9 cellular contexts compared by ENCODE assay signal in genomic region chr20:44068780-44069191, GRCh38.
A peak's percentile ranks its signal among the peaks of the same experiment; 100 is the strongest.
DNase-seq lines count a peak whose midpoint lies in the region; ATAC-seq lines count a peak whose summit lies in the region.
"Had no signal": no experiment of that assay in that cellular context is flagged by ENCODE, and none has a peak within 500 bp of the region (broad histone marks: within the 10 kb centered on the region; RNA-seq: fewer than 3 reads in every experiment).

No MANE protein-coding gene starts in this region.

- intact Hi-C loops in activated CD4-positive, alpha-beta T cell treated with anti-CD3 and anti-CD28 coated beads for 36 hours (cut with DNase I, micrococcal nuclease) = loop anchor here (2.0 kb wide), 2 partner anchors 114 to 318 kb away; no protein-coding TSS in a partner anchor

- H3K27ac ChIP-seq in KOPT-K1 (ENCODE audit: low read depth, low read length, poor library complexity, severe bottlenecking) = peak overlapping the region; percentile 5
- H3K27ac ChIP-seq: esophagus muscularis mucosa had no signal

- H3K36me3 Mint-ChIP-seq in activated CD4-positive, alpha-beta T cell treated with anti-CD3 and anti-CD28 coated beads for 36 hours (ENCODE audit: low read depth) = no peaks in the 10 kb centered on the region
- H3K36me3 Mint-ChIP-seq in activated naive CD8-positive, alpha-beta T cell treated with anti-CD3 and anti-CD28 coated beads, Interleukin-2, amount 50 U/mL, for 24 hours (ENCODE audit: low read depth) = peaks cover 1% of the 10 kb centered on the region
- H3K36me3 Mint-ChIP-seq in stimulated activated naive CD8-positive, alpha-beta T cell treated with anti-CD3 and anti-CD28 coated beads, Interleukin-15, Interleukin-2, amounts not matched to agents 100 ng/mL and 50 ng/mL, for 24 hours (ENCODE audit: low read depth) = no peaks in the 10 kb centered on the region

- no peaks in the 10 kb centered on the region for H3K36me3 ChIP-seq in KOPT-K1 (ENCODE audit: insufficient read depth, low read length)

- DNase-seq in activated CD4-positive, alpha-beta T cell treated with anti-CD3 and anti-CD28 coated beads for 36 hours = peak; percentile 24
- no peak for DNase-seq in activated CD4-positive, alpha-beta T cell treated with anti-CD3 and anti-CD28 coated beads, Interleukin-2, amount 50 U/mL, for 48 hours
- no peak for DNase-seq in activated naive CD8-positive, alpha-beta T cell treated with anti-CD3 and anti-CD28 coated beads, Interleukin-2, amount 50 U/mL, for 24 hours
- no peak for DNase-seq in NCI-H2171 (lab: John Stamatoyannopoulos, UW)
- no peak for DNase-seq in globus pallidus (ENCODE audit: low spot score)
- no peak for DNase-seq in NCI-H2029 (lab: John Stamatoyannopoulos, UW)

- peaks cover 62% of the 10 kb centered on the region for H3K4me1 Mint-ChIP-seq in activated CD4-positive, alpha-beta T cell treated with anti-CD3 and anti-CD28 coated beads for 36 hours
- H3K4me1 Mint-ChIP-seq in activated naive CD8-positive, alpha-beta T cell treated with anti-CD3 and anti-CD28 coated beads, Interleukin-2, amount 50 U/mL, for 24 hours = peaks cover 59% of the 10 kb centered on the region
- H3K4me1 Mint-ChIP-seq in stimulated activated naive CD8-positive, alpha-beta T cell treated with anti-CD3 and anti-CD28 coated beads, Interleukin-15, Interleukin-2, amounts not matched to agents 100 ng/mL and 50 ng/mL, for 24 hours (ENCODE audit: low read depth) = peaks cover 60% of the 10 kb centered on the region

- peak overlapping the region; percentile 94 for H3K27ac Mint-ChIP-seq in activated CD4-positive, alpha-beta T cell treated with anti-CD3 and anti-CD28 coated beads for 36 hours
- H3K27ac Mint-ChIP-seq in activated naive CD8-positive, alpha-beta T cell treated with anti-CD3 and anti-CD28 coated beads, Interleukin-2, amount 50 U/mL, for 24 hours = peak overlapping the region; percentile 91
- peak overlapping the region; percentile 97 for H3K27ac Mint-ChIP-seq in stimulated activated naive CD8-positive, alpha-beta T cell treated with anti-CD3 and anti-CD28 coated beads, Interleukin-15, Interleukin-2, amounts not matched to agents 100 ng/mL and 50 ng/mL, for 24 hours

- CTCF ChIA-PET in activated CD4-positive, alpha-beta T cell treated with anti-CD3 and anti-CD28 coated beads for 36 hours (lab: Charles Lee) = interaction anchor here (0.8 to 1.7 kb wide), 6 partner anchors 10 to 320 kb away, joined by 3 to 6 read pairs (median 3); no protein-coding TSS in a partner anchor

- ATAC-seq in activated CD4-positive, alpha-beta T cell treated with anti-CD3 and anti-CD28 coated beads for 36 hours = peak; percentile 10
- peak; percentile 30 for ATAC-seq in activated naive CD8-positive, alpha-beta T cell treated with anti-CD3 and anti-CD28 coated beads, Interleukin-2, amount 50 U/mL, for 24 hours

- no peaks in the 10 kb centered on the region for H3K27me3 Mint-ChIP-seq in activated CD4-positive, alpha-beta T cell treated with anti-CD3 and anti-CD28 coated beads for 36 hours
- peaks cover 2% of the 10 kb centered on the region for H3K27me3 Mint-ChIP-seq in activated naive CD8-positive, alpha-beta T cell treated with anti-CD3 and anti-CD28 coated beads, Interleukin-2, amount 50 U/mL, for 24 hours
- H3K27me3 Mint-ChIP-seq in stimulated activated naive CD8-positive, alpha-beta T cell treated with anti-CD3 and anti-CD28 coated beads, Interleukin-15, Interleukin-2, amounts not matched to agents 100 ng/mL and 50 ng/mL, for 24 hours = no peaks in the 10 kb centered on the region

- peak overlapping the region; percentile 61 for H3K4me3 Mint-ChIP-seq in activated CD4-positive, alpha-beta T cell treated with anti-CD3 and anti-CD28 coated beads for 36 hours
- peak overlapping the region; percentile 71 for H3K4me3 Mint-ChIP-seq in activated naive CD8-positive, alpha-beta T cell treated with anti-CD3 and anti-CD28 coated beads, Interleukin-2, amount 50 U/mL, for 24 hours
- peak overlapping the region; percentile 83 for H3K4me3 Mint-ChIP-seq in stimulated activated naive CD8-positive, alpha-beta T cell treated with anti-CD3 and anti-CD28 coated beads, Interleukin-15, Interleukin-2, amounts not matched to agents 100 ng/mL and 50 ng/mL, for 24 hours

- H3K9me3 Mint-ChIP-seq in activated CD4-positive, alpha-beta T cell treated with anti-CD3 and anti-CD28 coated beads for 36 hours (ENCODE audit: low read depth) = no peaks in the 10 kb centered on the region
- no peaks in the 10 kb centered on the region for H3K9me3 Mint-ChIP-seq in activated naive CD8-positive, alpha-beta T cell treated with anti-CD3 and anti-CD28 coated beads, Interleukin-2, amount 50 U/mL, for 24 hours
- no peaks in the 10 kb centered on the region for H3K9me3 Mint-ChIP-seq in stimulated activated naive CD8-positive, alpha-beta T cell treated with anti-CD3 and anti-CD28 coated beads, Interleukin-15, Interleukin-2, amounts not matched to agents 100 ng/mL and 50 ng/mL, for 24 hours

- POLR2A ChIA-PET in activated CD4-positive, alpha-beta T cell treated with anti-CD3 and anti-CD28 coated beads for 36 hours (lab: Charles Lee) = interaction anchor here (0.7 to 1.4 kb wide), 2 partner anchors 318 to 346 kb away, joined by 4 read pairs; no protein-coding TSS in a partner anchor

- H3K9me3 ChIP-seq in KOPT-K1 (ENCODE audit: insufficient read depth, low read length, poor library complexity, severe bottlenecking) = no peaks in the 10 kb centered on the region
- H3K9me3 ChIP-seq: esophagus muscularis mucosa had no signal
